8 cellular contexts compared by ENCODE assay signal in genomic region chr17:72591500-72592241, GRCh38.
A peak's percentile ranks its signal among the peaks of the same experiment; 100 is the strongest.
DNase-seq lines count a peak whose midpoint lies in the region; ATAC-seq, FAIRE-seq and TF ChIP-seq lines count a peak whose summit lies in the region.

No MANE protein-coding gene starts in this region.

- no peak for TF ChIP-seq POLR2A in H54 (IDR thresholded peaks at IDR 0.05; ENCODE audit: low read depth, low read length)

- peak overlapping the region; percentile 70 for H3K27ac ChIP-seq in 22Rv1

- TF ChIP-seq CTCF in 22Rv1 (IDR thresholded peaks at IDR 0.05) (no peak), GM13976 (IDR thresholded peaks at IDR 0.05; ENCODE audit: borderline replicate concordance, control extremely low read depth, extremely low read depth, insufficient read depth, missing control alignments) (no peak)

- FAIRE-seq in H54 (lab: Jason Lieb, UNC) = no peak

- intact Hi-C loops in head of caudate nucleus (cut with DNase I) = no loop called here

- DNase-seq in H54 (ENCODE audit: insufficient read length, low spot score) (peak; percentile 40), head of caudate nucleus (peak in 29 of 42 donors; percentile 24 to 67 (median 46)), retina (peak; percentile 84), GM13976 (ENCODE audit: low spot score) (no peak)
- peak; percentile 10 to 16 for DNase-seq in activated CD4-positive, alpha-beta T cell treated with anti-CD3 and anti-CD28 coated beads, Interleukin-2, amount 50 U/mL, for 48 hours
- no peak for DNase-seq in stimulated activated CD4-positive, alpha-beta T cell treated with anti-CD3 and anti-CD28 coated beads, Interleukin-4, amount 100 ng/mL, for 24 hours

- no peak for ATAC-seq in HG03045 (IDR thresholded peaks at IDR 0.05; ENCODE audit: unreplicated experiment)

- in situ Hi-C loops in GM13976 (cut with MboI; ENCODE audit: low sequenced_read_pairs, unreplicated experiment) = no loop called here

Comparison
In these comparisons a context has a peak if more than half of its experiments do, and no peak if none do; other contexts are left out.
1. DNase-seq: peak in H54 (single experiment), activated CD4-positive, alpha-beta T cell treated with anti-CD3 and anti-CD28 coated beads, Interleukin-2, amount 50 U/mL, for 48 hours (2 of 2), head of caudate nucleus (29 of 42) and retina (single experiment); none in GM13976 (single experiment) and stimulated activated CD4-positive, alpha-beta T cell treated with anti-CD3 and anti-CD28 coated beads, Interleukin-4, amount 100 ng/mL, for 24 hours (single experiment).